Comparison of ENCODE assay signal across 9 cellular contexts in the genomic region with DNA sequence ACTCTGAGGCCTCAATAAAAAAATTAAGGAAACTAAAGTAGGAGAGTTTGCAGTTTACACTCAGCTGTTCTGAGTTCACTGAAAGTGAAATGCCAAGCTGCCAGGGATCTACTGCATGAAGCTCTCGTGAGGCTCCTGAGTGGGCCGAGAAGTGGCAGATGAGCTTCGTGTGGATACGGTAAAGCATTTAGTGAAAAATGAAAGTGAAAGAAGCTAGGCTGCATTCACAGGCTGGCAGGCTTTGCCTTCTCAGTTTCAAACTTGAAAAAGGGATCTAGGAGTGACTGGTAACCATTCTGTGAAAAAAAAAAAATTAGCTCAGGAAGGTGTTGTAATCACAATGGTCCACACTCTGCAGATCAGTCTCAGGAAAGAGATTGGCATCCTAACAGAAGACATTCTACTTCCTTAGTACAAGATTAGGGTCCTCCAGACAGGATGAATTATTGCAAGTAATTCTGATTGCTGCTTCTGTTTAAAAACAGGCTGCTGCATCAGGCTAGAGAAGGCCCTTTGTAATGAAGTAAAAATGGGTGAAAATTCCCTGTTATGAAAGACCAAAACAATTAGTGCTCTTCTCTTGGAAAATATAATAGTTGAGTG.
DNase-seq lines count a peak whose midpoint lies in the region; ATAC-seq and TF ChIP-seq lines count a peak whose summit lies in the region.
"Had no signal": no experiment of that assay in that cellular context is flagged by ENCODE, and none has a peak within 500 bp of the region (broad histone marks: within the 10 kb centered on the region; RNA-seq: fewer than 3 reads in every experiment).

No MANE protein-coding gene starts in this region.

- no peaks in the 10 kb centered on the region for H3K79me2 ChIP-seq in hepatocyte

- no peaks in the 10 kb centered on the region for H3K9me3 ChIP-seq in CD4-positive, alpha-beta memory T cell (ENCODE audit: control insufficient read depth in 1 of 2, low read length in 2 of 2)
- H3K9me3 ChIP-seq in SJCRH30 (replicated peaks): no peaks in the 10 kb centered on the region
- no peaks in the 10 kb centered on the region for H3K9me3 ChIP-seq in hepatocyte (ENCODE audit: low read depth)

- H3K9me3 Mint-ChIP-seq in CD4-positive, alpha-beta memory T cell: no peaks in the 10 kb centered on the region
- no peaks in the 10 kb centered on the region for H3K9me3 Mint-ChIP-seq in activated naive CD8-positive, alpha-beta T cell treated with anti-CD3 and anti-CD28 coated beads for 36 hours

- CTCF ChIA-PET in CD4-positive, alpha-beta memory T cell (lab: Charles Lee; ENCODE audit: partially characterized antibody): interaction anchor here (0.8 kb wide), 1 partner anchor 58 kb away, joined by 3 read pairs; no protein-coding TSS in a partner anchor

- peaks cover 20% of the 10 kb centered on the region for H3K4me1 ChIP-seq in CD4-positive, alpha-beta memory T cell (ENCODE audit: insufficient read depth, low read length)
- H3K4me1 ChIP-seq in SJCRH30 (no peaks in the 10 kb centered on the region), hepatocyte (ENCODE audit: insufficient read depth) (no peaks in the 10 kb centered on the region)

- peak overlapping the region; percentile 82 to 95 (median 90) for H3K4me3 Mint-ChIP-seq in CD4-positive, alpha-beta memory T cell
- peak overlapping the region; percentile 72 for H3K4me3 Mint-ChIP-seq in activated naive CD8-positive, alpha-beta T cell treated with anti-CD3 and anti-CD28 coated beads for 36 hours

- no peaks in the 10 kb centered on the region for H3K9me2 ChIP-seq in hepatocyte (replicated peaks; ENCODE audit: insufficient read depth)

- H3K27ac ChIP-seq in CD4-positive, alpha-beta memory T cell (ENCODE audit: low read depth, low read length): peak overlapping the region; percentile 30
- H3K27ac ChIP-seq in SJCRH30 (peak overlapping the region; percentile 8; the same call in 1 of the 2 replicates), hepatocyte (peak overlapping the region; percentile 64)
- H3K27ac ChIP-seq: PC-9 had no signal

- H3K27me3 ChIP-seq in CD4-positive, alpha-beta memory T cell (ENCODE audit: insufficient read depth, low read length): no peaks in the 10 kb centered on the region
- H3K27me3 ChIP-seq in SJCRH30: no peaks in the 10 kb centered on the region
- no peaks in the 10 kb centered on the region for H3K27me3 ChIP-seq in hepatocyte

- ATAC-seq in GM19397 (IDR thresholded peaks at IDR 0.05; ENCODE audit: unreplicated experiment): peak; percentile 99
- ATAC-seq in HG03460 (IDR thresholded peaks at IDR 0.05; ENCODE audit: unreplicated experiment): peak; percentile 98

- peak overlapping the region in 1 of 2 donors; percentile 35 for H3K4me3 ChIP-seq in CD4-positive, alpha-beta memory T cell (ENCODE audit: low read length in 2 of 2)
- H3K4me3 ChIP-seq in SJCRH30: peak overlapping the region; percentile 9; the same call in 1 of the 2 replicates
- H3K4me3 ChIP-seq in hepatocyte: peak overlapping the region; percentile 2
- H3K4me3 ChIP-seq: PC-9 had no signal

- intact Hi-C loops in CD4-positive, alpha-beta memory T cell (cut with micrococcal nuclease): no loop called here

- H4K20me1 ChIP-seq in hepatocyte (ENCODE audit: insufficient read depth, poor library complexity, severe bottlenecking): no peaks in the 10 kb centered on the region

- H3K36me3 ChIP-seq in CD4-positive, alpha-beta memory T cell (ENCODE audit: insufficient read depth, low read length): no peaks in the 10 kb centered on the region
- H3K36me3 ChIP-seq in SJCRH30: no peaks in the 10 kb centered on the region
- no peaks in the 10 kb centered on the region for H3K36me3 ChIP-seq in hepatocyte (replicated peaks; ENCODE audit: insufficient read depth, low read depth)

- no peak for TF ChIP-seq CTCF in hepatocyte (IDR thresholded peaks at IDR 0.05; ENCODE audit: poor library complexity)

- POLR2A ChIA-PET in CD4-positive, alpha-beta memory T cell (lab: Charles Lee; ENCODE audit: partially characterized antibody): no interaction called here

- DNase-seq in CD4-positive, alpha-beta memory T cell: peak; percentile 39 to 69 (median 58)
- DNase-seq in SJCRH30: peak; percentile 3 to 20
- DNase-seq in activated naive CD8-positive, alpha-beta T cell treated with anti-CD3 and anti-CD28 coated beads for 36 hours: peak; percentile 26
- peak; percentile 55 for DNase-seq in hepatocyte (ENCODE audit: low spot score)
- DNase-seq in stimulated activated CD4-positive, alpha-beta T cell treated with anti-CD3 and anti-CD28 coated beads, Interleukin-12 subunit alpha, Interleukin-12 subunit beta, amount 100 ng/mL, for 24 hours (ENCODE audit: low read depth in 2 of 2): peak; percentile 0 to 1
- DNase-seq in islet precursor cell: no peak

- H3K4me2 ChIP-seq in hepatocyte: peak overlapping the region; percentile 72
- H3K4me2 ChIP-seq: PC-9 had no signal

- peak overlapping the region; percentile 27 for H2AFZ ChIP-seq in hepatocyte
- H2AFZ ChIP-seq: PC-9 had no signal

- WGBS in hepatocyte (ENCODE audit: low lambda C conversion rate, missing lambda C conversion rate): 55% methylated on average over 4 of the region's 4 CpGs

- H3K4me1 Mint-ChIP-seq in CD4-positive, alpha-beta memory T cell: peaks cover 6 to 17% (median 13%) of the 10 kb centered on the region in 4 donors
- peaks cover 6% of the 10 kb centered on the region for H3K4me1 Mint-ChIP-seq in activated naive CD8-positive, alpha-beta T cell treated with anti-CD3 and anti-CD28 coated beads for 36 hours

- no peaks in the 10 kb centered on the region for H3K36me3 Mint-ChIP-seq in CD4-positive, alpha-beta memory T cell
- no peaks in the 10 kb centered on the region for H3K36me3 Mint-ChIP-seq in activated naive CD8-positive, alpha-beta T cell treated with anti-CD3 and anti-CD28 coated beads for 36 hours

- H3K27ac Mint-ChIP-seq in CD4-positive, alpha-beta memory T cell: peak overlapping the region; percentile 85 to 94 (median 90)
- peak overlapping the region; percentile 73 for H3K27ac Mint-ChIP-seq in activated naive CD8-positive, alpha-beta T cell treated with anti-CD3 and anti-CD28 coated beads for 36 hours

- H3K27me3 Mint-ChIP-seq in CD4-positive, alpha-beta memory T cell: no peaks in the 10 kb centered on the region
- no peaks in the 10 kb centered on the region for H3K27me3 Mint-ChIP-seq in activated naive CD8-positive, alpha-beta T cell treated with anti-CD3 and anti-CD28 coated beads for 36 hours

Comparison
In these comparisons a context has a peak if more than half of its experiments do, and no peak if none do; other contexts are left out.
1. H3K27ac ChIP-seq: peak in every context shown above with its lines; median percentile 64 in hepatocyte; 30 in CD4-positive, alpha-beta memory T cell; 8 in SJCRH30.